28 cellular contexts compared by ENCODE assay signal in genomic region chr18:26210147-26210546, GRCh38.
"Had no signal": no experiment of that assay in that cellular context is flagged by ENCODE, and none has a peak within 500 bp of the region (broad histone marks: within the 10 kb centered on the region; RNA-seq: fewer than 3 reads in every experiment).

No MANE protein-coding gene starts in this region.

- H3K4me3 ChIP-seq: esophagus squamous epithelium, gastrocnemius medialis, heart right ventricle, left lung, lower lobe of right lung, mucosa of descending colon had no signal

- H3K4me1 Mint-ChIP-seq: endodermal cell, mesothelial cell of epicardium had no signal

- H3K36me3 ChIP-seq: esophagus squamous epithelium, gastrocnemius medialis, heart right ventricle, left lung, lower lobe of right lung had no signal

- H3K27ac Mint-ChIP-seq: dendritic cell treated with granulocyte-macrophage colony-stimulating factor and Interleukin-4, amounts not matched to agents 40 ng/mL and 50 ng/mL, for 4 days; effector memory CD8-positive, alpha-beta T cell; endodermal cell; mesothelial cell of epicardium; naive B cell had no signal

- H3K9me3 ChIP-seq: esophagus squamous epithelium, gastrocnemius medialis, heart right ventricle, left lung, lower lobe of right lung, mucosa of descending colon had no signal

- H3K4me3 Mint-ChIP-seq: dendritic cell treated with granulocyte-macrophage colony-stimulating factor and Interleukin-4, amounts not matched to agents 40 ng/mL and 50 ng/mL, for 4 days; effector memory CD8-positive, alpha-beta T cell; endodermal cell; mesothelial cell of epicardium; naive B cell; naive thymus-derived CD8-positive, alpha-beta T cell had no signal

- FAIRE-seq: endometrium, islet of Langerhans, keratinocyte had no signal

- H3K27me3 Mint-ChIP-seq: dendritic cell treated with granulocyte-macrophage colony-stimulating factor and Interleukin-4, amounts not matched to agents 40 ng/mL and 50 ng/mL, for 4 days; naive B cell; naive thymus-derived CD8-positive, alpha-beta T cell had no signal

- H3K9me3 Mint-ChIP-seq: dendritic cell treated with granulocyte-macrophage colony-stimulating factor and Interleukin-4, amounts not matched to agents 40 ng/mL and 50 ng/mL, for 4 days; effector memory CD8-positive, alpha-beta T cell; endodermal cell; mesothelial cell of epicardium; naive B cell; naive thymus-derived CD8-positive, alpha-beta T cell had no signal

- DNase-seq: cortex of kidney; effector CD8-positive, alpha-beta T cell; effector memory CD8-positive, alpha-beta T cell; endodermal cell; erythroblast; esophagus squamous epithelium; foreskin fibroblast; foreskin melanocyte; gastrocnemius medialis; glutamatergic neuron; head of caudate nucleus; heart right ventricle; hippocampal formation; left cardiac atrium; left lung; left ventricle myocardium superior; lower lobe of right lung; mesenchymal stem cell; mucosa of descending colon; naive B cell; naive thymus-derived CD8-positive, alpha-beta T cell had no signal

- H3K27me3 ChIP-seq: esophagus squamous epithelium, gastrocnemius medialis, left lung had no signal

- H3K36me3 Mint-ChIP-seq: mesothelial cell of epicardium; naive B cell; naive thymus-derived CD8-positive, alpha-beta T cell had no signal

- ATAC-seq: effector memory CD8-positive, alpha-beta T cell; esophagus mucosa; gastrocnemius medialis; heart right ventricle; left cardiac atrium; left lung; left ventricle myocardium superior; lower lobe of right lung; mucosa of descending colon; naive thymus-derived CD8-positive, alpha-beta T cell had no signal

- H3K4me1 ChIP-seq: gastrocnemius medialis, heart right ventricle, left lung, lower lobe of right lung had no signal

- H3K27ac ChIP-seq: epithelial cell of prostate, esophagus squamous epithelium, gastrocnemius medialis, heart right ventricle, left lung, lower lobe of right lung had no signal
